In the genomic region with DNA sequence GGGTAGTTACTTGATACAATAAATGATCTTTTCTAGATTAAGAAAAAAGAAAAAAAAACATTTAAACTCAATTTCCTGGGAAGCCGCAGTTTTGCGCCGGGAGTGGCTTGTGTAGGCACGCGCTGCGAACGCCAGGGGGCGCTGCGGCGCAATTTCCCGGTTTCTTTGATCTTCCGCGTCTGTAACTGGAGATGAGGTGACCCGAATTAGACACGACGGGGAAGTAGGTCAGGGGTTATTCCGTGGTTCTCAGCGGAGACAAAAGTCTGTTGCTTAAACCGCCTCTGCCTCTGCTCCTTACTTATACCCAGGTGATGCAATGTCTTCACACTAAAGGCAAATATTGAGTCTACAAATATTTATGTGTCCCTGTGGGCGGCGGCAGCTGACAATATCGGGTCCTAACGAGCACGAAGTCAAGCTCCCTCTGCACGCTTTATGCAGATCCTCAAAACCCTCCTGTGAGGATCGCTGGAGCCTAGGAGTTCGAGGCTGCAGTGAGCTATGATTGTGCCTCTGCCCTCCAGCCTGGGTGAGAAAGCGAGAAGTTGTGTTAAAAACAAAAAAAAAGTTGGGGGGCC, we compare ENCODE assay signal across 1 cellular context.
TF ChIP-seq lines count a peak whose summit lies in the region.

No MANE protein-coding gene starts in this region.

TF ChIP-seq in HepG2, 621 proteins besides CTCF, POLR2A, EP300 and RAD21 (continued from another document and continues in another):
- TF ChIP-seq, protein P1, sequence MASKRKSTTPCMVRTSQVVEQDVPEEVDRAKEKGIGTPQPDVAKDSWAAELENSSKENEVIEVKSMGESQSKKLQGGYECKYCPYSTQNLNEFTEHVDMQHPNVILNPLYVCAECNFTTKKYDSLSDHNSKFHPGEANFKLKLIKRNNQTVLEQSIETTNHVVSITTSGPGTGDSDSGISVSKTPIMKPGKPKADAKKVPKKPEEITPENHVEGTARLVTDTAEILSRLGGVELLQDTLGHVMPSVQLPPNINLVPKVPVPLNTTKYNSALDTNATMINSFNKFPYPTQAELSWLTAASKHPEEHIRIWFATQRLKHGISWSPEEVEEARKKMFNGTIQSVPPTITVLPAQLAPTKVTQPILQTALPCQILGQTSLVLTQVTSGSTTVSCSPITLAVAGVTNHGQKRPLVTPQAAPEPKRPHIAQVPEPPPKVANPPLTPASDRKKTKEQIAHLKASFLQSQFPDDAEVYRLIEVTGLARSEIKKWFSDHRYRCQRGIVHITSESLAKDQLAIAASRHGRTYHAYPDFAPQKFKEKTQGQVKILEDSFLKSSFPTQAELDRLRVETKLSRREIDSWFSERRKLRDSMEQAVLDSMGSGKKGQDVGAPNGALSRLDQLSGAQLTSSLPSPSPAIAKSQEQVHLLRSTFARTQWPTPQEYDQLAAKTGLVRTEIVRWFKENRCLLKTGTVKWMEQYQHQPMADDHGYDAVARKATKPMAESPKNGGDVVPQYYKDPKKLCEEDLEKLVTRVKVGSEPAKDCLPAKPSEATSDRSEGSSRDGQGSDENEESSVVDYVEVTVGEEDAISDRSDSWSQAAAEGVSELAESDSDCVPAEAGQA (IDR thresholded peaks at IDR 0.05; ENCODE audit: low read depth), result no peak
- TF ChIP-seq, protein P1 (CRISPR knock-in tag; IDR thresholded peaks at IDR 0.05; ENCODE audit: borderline replicate concordance), result no peak
- 0 out of 2 replicates have a peak, but pooled peaks have one; percentile 59 for TF ChIP-seq ZNF772 (CRISPR knock-in tag; IDR thresholded peaks at IDR 0.05)
- no peak for TF ChIP-seq MED8 (CRISPR knock-in tag; IDR thresholded peaks at IDR 0.05; ENCODE audit: insufficient replicate concordance)
- TF ChIP-seq, protein P2, sequence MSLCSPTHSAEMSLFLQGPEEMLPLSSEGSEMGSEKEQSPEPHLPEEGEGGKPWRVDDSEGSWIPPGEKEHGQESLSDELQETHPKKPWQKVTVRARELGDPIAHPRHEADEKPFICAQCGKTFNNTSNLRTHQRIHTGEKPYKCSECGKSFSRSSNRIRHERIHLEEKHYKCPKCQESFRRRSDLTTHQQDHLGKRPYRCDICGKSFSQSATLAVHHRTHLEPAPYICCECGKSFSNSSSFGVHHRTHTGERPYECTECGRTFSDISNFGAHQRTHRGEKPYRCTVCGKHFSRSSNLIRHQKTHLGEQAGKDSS (CRISPR knock-in tag; IDR thresholded peaks at IDR 0.05; ENCODE audit: borderline replicate concordance, low read depth), result no peak
- no peak for TF ChIP-seq ZNF577 (CRISPR knock-in tag; IDR thresholded peaks at IDR 0.05; ENCODE audit: borderline replicate concordance, low read depth)
- TF ChIP-seq ZNF143 (CRISPR knock-in tag; IDR thresholded peaks at IDR 0.05), result no peak
- TF ChIP-seq ZNF160 (CRISPR knock-in tag; IDR thresholded peaks at IDR 0.05), result 0 out of 2 replicates have a peak, but pooled peaks have one; percentile 21
- TF ChIP-seq RFXAP (CRISPR knock-in tag; IDR thresholded peaks at IDR 0.05; ENCODE audit: borderline replicate concordance), result no peak
- TF ChIP-seq, protein P3, sequence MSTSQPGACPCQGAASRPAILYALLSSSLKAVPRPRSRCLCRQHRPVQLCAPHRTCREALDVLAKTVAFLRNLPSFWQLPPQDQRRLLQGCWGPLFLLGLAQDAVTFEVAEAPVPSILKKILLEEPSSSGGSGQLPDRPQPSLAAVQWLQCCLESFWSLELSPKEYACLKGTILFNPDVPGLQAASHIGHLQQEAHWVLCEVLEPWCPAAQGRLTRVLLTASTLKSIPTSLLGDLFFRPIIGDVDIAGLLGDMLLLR (CRISPR knock-in tag; IDR thresholded peaks at IDR 0.05), result no peak
- peak; percentile 74; the same call in 1 of the 2 replicates for TF ChIP-seq ZNF335 (CRISPR knock-in tag; IDR thresholded peaks at IDR 0.05)
- TF ChIP-seq THYN1 (CRISPR knock-in tag; IDR thresholded peaks at IDR 0.05; ENCODE audit: borderline replicate concordance, low read depth), result no peak
- TF ChIP-seq HOXD1 (CRISPR knock-in tag; IDR thresholded peaks at IDR 0.05), result no peak
- no peak for TF ChIP-seq MAFF (IDR thresholded peaks at IDR 0.05; ENCODE audit: low read depth, low read length)
- TF ChIP-seq SMARCC2 (IDR thresholded peaks at IDR 0.05), result no peak
- no peak for TF ChIP-seq ZNF674 (CRISPR knock-in tag; IDR thresholded peaks at IDR 0.05; ENCODE audit: low read depth)
- TF ChIP-seq, protein P4, sequence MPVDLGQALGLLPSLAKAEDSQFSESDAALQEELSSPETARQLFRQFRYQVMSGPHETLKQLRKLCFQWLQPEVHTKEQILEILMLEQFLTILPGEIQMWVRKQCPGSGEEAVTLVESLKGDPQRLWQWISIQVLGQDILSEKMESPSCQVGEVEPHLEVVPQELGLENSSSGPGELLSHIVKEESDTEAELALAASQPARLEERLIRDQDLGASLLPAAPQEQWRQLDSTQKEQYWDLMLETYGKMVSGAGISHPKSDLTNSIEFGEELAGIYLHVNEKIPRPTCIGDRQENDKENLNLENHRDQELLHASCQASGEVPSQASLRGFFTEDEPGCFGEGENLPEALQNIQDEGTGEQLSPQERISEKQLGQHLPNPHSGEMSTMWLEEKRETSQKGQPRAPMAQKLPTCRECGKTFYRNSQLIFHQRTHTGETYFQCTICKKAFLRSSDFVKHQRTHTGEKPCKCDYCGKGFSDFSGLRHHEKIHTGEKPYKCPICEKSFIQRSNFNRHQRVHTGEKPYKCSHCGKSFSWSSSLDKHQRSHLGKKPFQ (CRISPR knock-in tag; IDR thresholded peaks at IDR 0.05; ENCODE audit: insufficient replicate concordance), result peak; percentile 58
- TF ChIP-seq, protein P5, sequence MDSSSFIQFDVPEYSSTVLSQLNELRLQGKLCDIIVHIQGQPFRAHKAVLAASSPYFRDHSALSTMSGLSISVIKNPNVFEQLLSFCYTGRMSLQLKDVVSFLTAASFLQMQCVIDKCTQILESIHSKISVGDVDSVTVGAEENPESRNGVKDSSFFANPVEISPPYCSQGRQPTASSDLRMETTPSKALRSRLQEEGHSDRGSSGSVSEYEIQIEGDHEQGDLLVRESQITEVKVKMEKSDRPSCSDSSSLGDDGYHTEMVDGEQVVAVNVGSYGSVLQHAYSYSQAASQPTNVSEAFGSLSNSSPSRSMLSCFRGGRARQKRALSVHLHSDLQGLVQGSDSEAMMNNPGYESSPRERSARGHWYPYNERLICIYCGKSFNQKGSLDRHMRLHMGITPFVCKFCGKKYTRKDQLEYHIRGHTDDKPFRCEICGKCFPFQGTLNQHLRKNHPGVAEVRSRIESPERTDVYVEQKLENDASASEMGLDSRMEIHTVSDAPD (CRISPR knock-in tag; IDR thresholded peaks at IDR 0.05), result no peak
- TF ChIP-seq SALL1 (CRISPR knock-in tag; IDR thresholded peaks at IDR 0.05), result peak; percentile 92
- TF ChIP-seq ZFP62 (CRISPR knock-in tag; IDR thresholded peaks at IDR 0.05), result no peak
- TF ChIP-seq ZNF878 (CRISPR knock-in tag; IDR thresholded peaks at IDR 0.05), result no peak
- no peak for TF ChIP-seq ZNF530 (CRISPR knock-in tag; IDR thresholded peaks at IDR 0.05; ENCODE audit: low read depth)
- peak; percentile 91 for TF ChIP-seq SMAD3 (CRISPR knock-in tag; IDR thresholded peaks at IDR 0.05)
- peak; percentile 41 for TF ChIP-seq XRCC5 (optimal IDR thresholded peaks at IDR 0.05; ENCODE audit: low read length)
- TF ChIP-seq NFE2L2 (IDR thresholded peaks at IDR 0.05; ENCODE audit: low read length), result no peak
- TF ChIP-seq TBX3 (IDR thresholded peaks at IDR 0.05; ENCODE audit: borderline replicate concordance), result peak; percentile 92; the same call in 1 of the 2 replicates
- TF ChIP-seq KLF6 (CRISPR knock-in tag; IDR thresholded peaks at IDR 0.05), result peak; percentile 60; the same call in 1 of the 2 replicates
- TF ChIP-seq PAF1 (CRISPR knock-in tag; IDR thresholded peaks at IDR 0.05), result no peak
- TF ChIP-seq GABPB1 (CRISPR knock-in tag; IDR thresholded peaks at IDR 0.05), result peak; percentile 37; the same call in 1 of the 2 replicates
- TF ChIP-seq KLF9 (CRISPR knock-in tag; IDR thresholded peaks at IDR 0.05; ENCODE audit: low read depth), result no peak
- TF ChIP-seq YEATS4 (CRISPR knock-in tag; IDR thresholded peaks at IDR 0.05; ENCODE audit: borderline replicate concordance), result no peak
- TF ChIP-seq ATAD3A (CRISPR knock-in tag; IDR thresholded peaks at IDR 0.05), result no peak
- no peak for TF ChIP-seq SOX6 (IDR thresholded peaks at IDR 0.05)
- peak; percentile 96 for TF ChIP-seq SOX6 (CRISPR knock-in tag; IDR thresholded peaks at IDR 0.05)
- TF ChIP-seq, protein P6, sequence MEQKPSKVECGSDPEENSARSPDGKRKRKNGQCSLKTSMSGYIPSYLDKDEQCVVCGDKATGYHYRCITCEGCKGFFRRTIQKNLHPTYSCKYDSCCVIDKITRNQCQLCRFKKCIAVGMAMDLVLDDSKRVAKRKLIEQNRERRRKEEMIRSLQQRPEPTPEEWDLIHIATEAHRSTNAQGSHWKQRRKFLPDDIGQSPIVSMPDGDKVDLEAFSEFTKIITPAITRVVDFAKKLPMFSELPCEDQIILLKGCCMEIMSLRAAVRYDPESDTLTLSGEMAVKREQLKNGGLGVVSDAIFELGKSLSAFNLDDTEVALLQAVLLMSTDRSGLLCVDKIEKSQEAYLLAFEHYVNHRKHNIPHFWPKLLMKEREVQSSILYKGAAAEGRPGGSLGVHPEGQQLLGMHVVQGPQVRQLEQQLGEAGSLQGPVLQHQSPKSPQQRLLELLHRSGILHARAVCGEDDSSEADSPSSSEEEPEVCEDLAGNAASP (CRISPR knock-in tag; IDR thresholded peaks at IDR 0.05; ENCODE audit: borderline replicate concordance), result peak; percentile 94
- TF ChIP-seq ZC3H4 (CRISPR knock-in tag; IDR thresholded peaks at IDR 0.05; ENCODE audit: borderline replicate concordance), result no peak
- no peak for TF ChIP-seq SUZ12 (IDR thresholded peaks at IDR 0.05; ENCODE audit: low read depth, low read length)
- no peak for TF ChIP-seq BRCA1 (CRISPR knock-in tag; IDR thresholded peaks at IDR 0.05)
- 0 out of 2 replicates have a peak, but pooled peaks have one; percentile 65 for TF ChIP-seq ZFP82 (CRISPR knock-in tag; IDR thresholded peaks at IDR 0.05; ENCODE audit: borderline replicate concordance)
- TF ChIP-seq, protein P7, sequence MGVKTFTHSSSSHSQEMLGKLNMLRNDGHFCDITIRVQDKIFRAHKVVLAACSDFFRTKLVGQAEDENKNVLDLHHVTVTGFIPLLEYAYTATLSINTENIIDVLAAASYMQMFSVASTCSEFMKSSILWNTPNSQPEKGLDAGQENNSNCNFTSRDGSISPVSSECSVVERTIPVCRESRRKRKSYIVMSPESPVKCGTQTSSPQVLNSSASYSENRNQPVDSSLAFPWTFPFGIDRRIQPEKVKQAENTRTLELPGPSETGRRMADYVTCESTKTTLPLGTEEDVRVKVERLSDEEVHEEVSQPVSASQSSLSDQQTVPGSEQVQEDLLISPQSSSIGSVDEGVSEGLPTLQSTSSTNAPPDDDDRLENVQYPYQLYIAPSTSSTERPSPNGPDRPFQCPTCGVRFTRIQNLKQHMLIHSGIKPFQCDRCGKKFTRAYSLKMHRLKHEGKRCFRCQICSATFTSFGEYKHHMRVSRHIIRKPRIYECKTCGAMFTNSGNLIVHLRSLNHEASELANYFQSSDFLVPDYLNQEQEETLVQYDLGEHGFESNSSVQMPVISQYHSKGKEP (CRISPR knock-in tag; IDR thresholded peaks at IDR 0.05), result no peak
- TF ChIP-seq, protein P8, sequence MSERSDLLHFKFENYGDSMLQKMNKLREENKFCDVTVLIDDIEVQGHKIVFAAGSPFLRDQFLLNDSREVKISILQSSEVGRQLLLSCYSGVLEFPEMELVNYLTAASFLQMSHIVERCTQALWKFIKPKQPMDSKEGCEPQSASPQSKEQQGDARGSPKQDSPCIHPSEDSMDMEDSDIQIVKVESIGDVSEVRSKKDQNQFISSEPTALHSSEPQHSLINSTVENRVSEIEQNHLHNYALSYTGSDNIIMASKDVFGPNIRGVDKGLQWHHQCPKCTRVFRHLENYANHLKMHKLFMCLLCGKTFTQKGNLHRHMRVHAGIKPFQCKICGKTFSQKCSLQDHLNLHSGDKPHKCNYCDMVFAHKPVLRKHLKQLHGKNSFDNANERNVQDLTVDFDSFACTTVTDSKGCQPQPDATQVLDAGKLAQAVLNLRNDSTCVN (CRISPR knock-in tag; IDR thresholded peaks at IDR 0.05; ENCODE audit: borderline replicate concordance), result 0 out of 2 replicates have a peak, but pooled peaks have one; percentile 41
- TF ChIP-seq, protein P9, sequence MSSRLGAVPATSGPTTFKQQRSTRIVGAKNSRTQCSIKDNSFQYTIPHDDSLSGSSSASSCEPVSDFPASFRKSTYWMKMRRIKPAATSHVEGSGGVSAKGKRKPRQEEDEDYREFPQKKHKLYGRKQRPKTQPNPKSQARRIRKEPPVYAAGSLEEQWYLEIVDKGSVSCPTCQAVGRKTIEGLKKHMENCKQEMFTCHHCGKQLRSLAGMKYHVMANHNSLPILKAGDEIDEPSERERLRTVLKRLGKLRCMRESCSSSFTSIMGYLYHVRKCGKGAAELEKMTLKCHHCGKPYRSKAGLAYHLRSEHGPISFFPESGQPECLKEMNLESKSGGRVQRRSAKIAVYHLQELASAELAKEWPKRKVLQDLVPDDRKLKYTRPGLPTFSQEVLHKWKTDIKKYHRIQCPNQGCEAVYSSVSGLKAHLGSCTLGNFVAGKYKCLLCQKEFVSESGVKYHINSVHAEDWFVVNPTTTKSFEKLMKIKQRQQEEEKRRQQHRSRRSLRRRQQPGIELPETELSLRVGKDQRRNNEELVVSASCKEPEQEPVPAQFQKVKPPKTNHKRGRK (CRISPR knock-in tag; IDR thresholded peaks at IDR 0.05), result no peak
- no peak for TF ChIP-seq ZNF562 (CRISPR knock-in tag; IDR thresholded peaks at IDR 0.05; ENCODE audit: borderline replicate concordance)
- TF ChIP-seq, protein P10, sequence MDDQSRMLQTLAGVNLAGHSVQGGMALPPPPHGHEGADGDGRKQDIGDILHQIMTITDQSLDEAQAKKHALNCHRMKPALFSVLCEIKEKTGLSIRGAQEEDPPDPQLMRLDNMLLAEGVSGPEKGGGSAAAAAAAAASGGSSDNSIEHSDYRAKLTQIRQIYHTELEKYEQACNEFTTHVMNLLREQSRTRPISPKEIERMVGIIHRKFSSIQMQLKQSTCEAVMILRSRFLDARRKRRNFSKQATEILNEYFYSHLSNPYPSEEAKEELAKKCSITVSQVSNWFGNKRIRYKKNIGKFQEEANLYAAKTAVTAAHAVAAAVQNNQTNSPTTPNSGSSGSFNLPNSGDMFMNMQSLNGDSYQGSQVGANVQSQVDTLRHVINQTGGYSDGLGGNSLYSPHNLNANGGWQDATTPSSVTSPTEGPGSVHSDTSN (CRISPR knock-in tag; IDR thresholded peaks at IDR 0.05; ENCODE audit: borderline replicate concordance), result no peak
- no peak for TF ChIP-seq ARHGAP35 (CRISPR knock-in tag; IDR thresholded peaks at IDR 0.05; ENCODE audit: borderline replicate concordance)
- TF ChIP-seq ASH2L (IDR thresholded peaks at IDR 0.05; ENCODE audit: insufficient read length, low read depth, low read length), result peak; percentile 70
